In the genomic region with DNA sequence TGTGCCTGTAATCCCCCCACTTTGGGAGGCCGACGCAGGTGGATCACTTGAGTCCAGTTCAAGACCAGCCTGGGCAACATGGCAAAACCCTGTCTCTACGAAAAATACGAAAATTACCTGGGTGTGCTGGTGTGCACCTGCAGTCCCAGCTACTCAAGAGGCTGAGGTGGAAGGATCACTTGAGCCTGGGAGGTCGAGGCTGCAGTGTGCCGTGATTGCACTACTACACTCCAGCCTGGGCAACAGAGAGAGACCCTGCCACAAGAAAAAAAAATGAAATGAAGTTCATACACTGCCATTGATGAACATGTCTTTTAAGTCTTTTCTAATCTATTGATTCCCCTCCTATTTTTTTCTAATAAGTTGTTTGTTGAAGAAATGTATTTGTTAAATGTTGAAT, we compare ENCODE assay signal across 33 cellular contexts.
"Had no signal": no experiment of that assay in that cellular context is flagged by ENCODE, and none has a peak within 500 bp of the region (broad histone marks: within the 10 kb centered on the region; RNA-seq: fewer than 3 reads in every experiment).

No MANE protein-coding gene starts in this region.

- H3K27ac ChIP-seq: brain microvascular endothelial cell, RWPE1, WERI-Rb-1 had no signal

- H3K4me3 Mint-ChIP-seq: activated CD8-positive, alpha-beta T cell treated with anti-CD3 and anti-CD28 coated beads for 36 hours; activated naive CD8-positive, alpha-beta T cell treated with anti-CD3 and anti-CD28 coated beads for 36 hours; activated T-cell treated with anti-CD3 and anti-CD28 coated beads, Interleukin-2, amount 50 U/mL, for 72 hours; central memory CD8-positive, alpha-beta T cell had no signal

- DNase-seq: activated CD4-positive, alpha-beta T cell treated with anti-CD3 and anti-CD28 coated beads for 1 hour; activated CD4-positive, alpha-beta T cell treated with anti-CD3 and anti-CD28 coated beads for 48 hours; activated CD4-positive, alpha-beta T cell treated with anti-CD3 and anti-CD28 coated beads, Interleukin-2, amount 50 U/mL, for 4 hours; activated CD4-positive, CD25-positive, alpha-beta regulatory T cell; activated CD8-positive, alpha-beta T cell treated with anti-CD3 and anti-CD28 coated beads for 36 hours; activated effector memory CD4-positive, alpha-beta T cell treated with anti-CD3 and anti-CD28 coated beads, Interleukin-2, amount 50 U/mL, for 16 hours; activated naive CD4-positive, alpha-beta T cell; activated naive CD4-positive, alpha-beta T cell treated with anti-CD3 and anti-CD28 coated beads, Interleukin-2, amount 50 U/mL, for 16 hours; activated naive CD8-positive, alpha-beta T cell treated with anti-CD3 and anti-CD28 coated beads for 36 hours; activated T-cell treated with anti-CD3 and anti-CD28 coated beads, Interleukin-2, amount 50 U/mL, for 1 hour; activated T-cell treated with anti-CD3 and anti-CD28 coated beads, Interleukin-2, amount 50 U/mL, for 72 hours; amniotic stem cell; aorta; brain microvascular endothelial cell; NCI-H1105; NCI-H1417 treated with DMSO at 0.1 percent for 48 hours; NCI-H1694; NCI-H2029 treated with DMSO at 0.1 percent for 48 hours; NCI-H2107; NCI-H2171; NCI-H2227 treated with DMSO at 0.1 percent for 48 hours; NCI-H446 treated with DMSO at 0.1 percent for 48 hours; NCI-H524; NCI-H69; NCI-H82; Right ventricle myocardium superior; T1000; WERI-Rb-1 had no signal

- H3K36me3 Mint-ChIP-seq: activated naive CD8-positive, alpha-beta T cell treated with anti-CD3 and anti-CD28 coated beads for 36 hours had no signal

- H3K9me3 Mint-ChIP-seq: activated CD8-positive, alpha-beta T cell treated with anti-CD3 and anti-CD28 coated beads for 36 hours; activated naive CD8-positive, alpha-beta T cell treated with anti-CD3 and anti-CD28 coated beads for 36 hours; activated T-cell treated with anti-CD3 and anti-CD28 coated beads, Interleukin-2, amount 50 U/mL, for 72 hours; activated T-helper 17 cell treated with anti-CD3 and anti-CD28 coated beads, Interleukin-2, amount 50 U/mL, for 72 hours; central memory CD8-positive, alpha-beta T cell had no signal

- H3K4me3 ChIP-seq: cardiac muscle cell had no signal

- H3K36me3 ChIP-seq: brain microvascular endothelial cell, WERI-Rb-1 had no signal

- H3K4me1 Mint-ChIP-seq: activated T-helper 17 cell treated with anti-CD3 and anti-CD28 coated beads, Interleukin-2, amount 50 U/mL, for 72 hours had no signal

- FAIRE-seq: RCC 7860 had no signal

- H3K27ac Mint-ChIP-seq: activated CD8-positive, alpha-beta T cell treated with anti-CD3 and anti-CD28 coated beads for 36 hours; activated naive CD8-positive, alpha-beta T cell treated with anti-CD3 and anti-CD28 coated beads for 36 hours; activated T-cell treated with anti-CD3 and anti-CD28 coated beads, Interleukin-2, amount 50 U/mL, for 72 hours; activated T-helper 17 cell treated with anti-CD3 and anti-CD28 coated beads, Interleukin-2, amount 50 U/mL, for 72 hours had no signal

- ATAC-seq: activated CD8-positive, alpha-beta T cell treated with anti-CD3 and anti-CD28 coated beads for 36 hours; activated T-cell treated with anti-CD3 and anti-CD28 coated beads, Interleukin-2, amount 50 U/mL, for 72 hours; activated T-helper 17 cell treated with anti-CD3 and anti-CD28 coated beads, Interleukin-2, amount 50 U/mL, for 72 hours had no signal

- H3K27me3 ChIP-seq: brain microvascular endothelial cell, cardiac muscle cell had no signal

- H3K27me3 Mint-ChIP-seq: activated CD8-positive, alpha-beta T cell treated with anti-CD3 and anti-CD28 coated beads for 36 hours; activated naive CD8-positive, alpha-beta T cell treated with anti-CD3 and anti-CD28 coated beads for 36 hours; activated T-helper 17 cell treated with anti-CD3 and anti-CD28 coated beads, Interleukin-2, amount 50 U/mL, for 72 hours; central memory CD8-positive, alpha-beta T cell had no signal
